In the genomic region with DNA sequence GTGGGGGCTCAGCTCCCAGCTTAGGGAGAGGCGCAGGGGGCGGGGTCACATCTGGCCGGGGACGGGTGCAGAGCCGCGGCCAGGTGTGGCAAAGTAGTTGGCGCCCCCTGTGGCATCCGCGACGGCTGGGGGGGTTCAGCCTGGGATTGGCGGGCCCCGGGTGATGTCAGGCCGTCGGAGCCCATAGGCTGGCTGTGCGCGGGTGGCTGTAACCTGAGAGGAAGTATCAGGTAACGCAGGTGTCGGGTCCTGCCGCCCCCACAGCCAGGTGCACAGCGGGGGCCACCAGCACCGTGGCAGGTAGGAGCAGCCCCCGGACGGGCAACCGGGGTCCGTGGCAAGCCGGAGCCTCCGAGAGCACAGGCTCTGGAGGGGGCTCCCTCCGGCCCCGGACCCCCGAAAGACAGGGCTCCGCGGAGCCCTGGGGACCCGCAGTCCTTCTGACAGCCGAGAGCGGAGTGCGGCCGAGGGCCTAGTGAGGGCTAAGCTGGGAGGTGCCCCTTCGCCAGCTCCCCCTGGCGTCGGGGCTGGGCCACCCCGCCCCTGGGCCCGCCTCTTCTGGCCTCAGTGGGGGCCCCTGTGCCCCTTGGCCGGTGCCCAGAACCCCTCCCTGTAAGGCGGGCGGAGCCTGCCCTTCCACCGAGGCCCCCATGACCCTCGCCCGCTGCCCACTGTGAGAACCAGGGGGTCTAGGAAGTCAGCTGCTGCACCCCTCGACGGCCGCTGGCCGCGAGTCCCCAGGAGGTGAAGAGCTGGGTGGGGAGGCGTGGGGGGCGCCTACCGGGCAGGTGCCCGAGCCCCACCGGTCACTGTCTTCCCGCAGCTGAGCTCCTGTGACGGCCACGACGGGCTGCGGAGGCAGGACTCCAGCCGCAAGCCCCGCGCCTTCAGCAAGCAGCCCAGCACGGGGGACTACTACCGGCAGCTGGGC, we compare ENCODE assay signal across 8 cellular contexts. TPM values are rescaled to one million over a fixed set of nuclear protein-coding genes. Genes with fewer than 3 reads are reported as not detected.
DNase-seq lines count a peak whose midpoint lies in the region; ATAC-seq, FAIRE-seq and TF ChIP-seq lines count a peak whose summit lies in the region.

No MANE protein-coding gene starts in this region.

- H3K9me3 Mint-ChIP-seq in activated T-cell treated with anti-CD3 and anti-CD28 coated beads, Interleukin-2, amount 50 U/mL, for 24 hours, result no peaks in the 10 kb centered on the region

- TF ChIP-seq CTCF in foreskin fibroblast (IDR thresholded peaks at IDR 0.05; ENCODE audit: low read depth, low read length), result no peak

- H3K27me3 Mint-ChIP-seq in activated T-cell treated with anti-CD3 and anti-CD28 coated beads, Interleukin-2, amount 50 U/mL, for 24 hours, result peaks cover 66% of the 10 kb centered on the region

- no peaks in the 10 kb centered on the region for H3K36me3 Mint-ChIP-seq in activated T-cell treated with anti-CD3 and anti-CD28 coated beads, Interleukin-2, amount 50 U/mL, for 24 hours (ENCODE audit: low read depth)

- H3K4me1 Mint-ChIP-seq in activated T-cell treated with anti-CD3 and anti-CD28 coated beads, Interleukin-2, amount 50 U/mL, for 24 hours (ENCODE audit: low read depth), result peaks cover 12% of the 10 kb centered on the region

- H3K27ac Mint-ChIP-seq in activated T-cell treated with anti-CD3 and anti-CD28 coated beads, Interleukin-2, amount 50 U/mL, for 24 hours, result no peak overlapping the region

- no peak for FAIRE-seq in RCC 7860 (lab: Jason Lieb, UNC)

- DNase-seq in COLO668 (lab: John Stamatoyannopoulos, UW; ENCODE audit: unreplicated experiment), result peak; percentile 99
- DNase-seq in NCI-H1105 treated with DMSO at 0.1 percent for 48 hours (lab: John Stamatoyannopoulos, UW), result peak; percentile 96
- DNase-seq in activated T-cell treated with anti-CD3 and anti-CD28 coated beads, Interleukin-2, amount 50 U/mL, for 24 hours, result peak; percentile 56
- peak; percentile 88 for DNase-seq in left lobe of liver (ENCODE audit: low spot score)
- DNase-seq in foreskin fibroblast, result no peak
- DNase-seq in anterior cingulate cortex (lab: John Stamatoyannopoulos, UW), result no peak
- DNase-seq in RCC 7860 (ENCODE audit: low spot score), result no peak

- H3K4me3 Mint-ChIP-seq in activated T-cell treated with anti-CD3 and anti-CD28 coated beads, Interleukin-2, amount 50 U/mL, for 24 hours, result peak overlapping the region; percentile 23

- no peak overlapping the region for H3K4me3 ChIP-seq in foreskin fibroblast (ENCODE audit: low read depth in 1 of 2, low read length in 2 of 2)

- ATAC-seq in left lobe of liver (peak; percentile 43), HG03139 (IDR thresholded peaks at IDR 0.05; ENCODE audit: unreplicated experiment) (no peak)

RNA-seq across cellular contexts. Expression of a gene that starts 17.9 kb away (rescaled TPM):
- total RNA-seq in left lobe of liver, result 2.1 TPM

RNA-seq across cellular contexts. Expression of a gene that starts 23.5 kb away (rescaled TPM):
- 172 TPM for total RNA-seq in left lobe of liver

RNA-seq across cellular contexts. Expression of a gene that starts 28.4 kb away (rescaled TPM):
- 0.13 TPM for total RNA-seq in left lobe of liver

RNA-seq across cellular contexts. Expression of a gene that starts 43.4 kb away (rescaled TPM):
- 1.1 TPM for total RNA-seq in left lobe of liver

RNA-seq across cellular contexts. Expression of a gene that starts 54.5 kb away (rescaled TPM):
- total RNA-seq in left lobe of liver, result 13.2 TPM

Comparison
In these comparisons a context has a peak if more than half of its experiments do, and no peak if none do; other contexts are left out.
1. DNase-seq: peak in COLO668 (single experiment), NCI-H1105 treated with DMSO at 0.1 percent for 48 hours (single experiment), activated T-cell treated with anti-CD3 and anti-CD28 coated beads, Interleukin-2, amount 50 U/mL, for 24 hours (single experiment) and left lobe of liver (single experiment); none in foreskin fibroblast (0 of 2), anterior cingulate cortex (0 of 58) and RCC 7860 (single experiment).